Comparison of ENCODE assay signal across 8 cellular contexts in the genomic region with DNA sequence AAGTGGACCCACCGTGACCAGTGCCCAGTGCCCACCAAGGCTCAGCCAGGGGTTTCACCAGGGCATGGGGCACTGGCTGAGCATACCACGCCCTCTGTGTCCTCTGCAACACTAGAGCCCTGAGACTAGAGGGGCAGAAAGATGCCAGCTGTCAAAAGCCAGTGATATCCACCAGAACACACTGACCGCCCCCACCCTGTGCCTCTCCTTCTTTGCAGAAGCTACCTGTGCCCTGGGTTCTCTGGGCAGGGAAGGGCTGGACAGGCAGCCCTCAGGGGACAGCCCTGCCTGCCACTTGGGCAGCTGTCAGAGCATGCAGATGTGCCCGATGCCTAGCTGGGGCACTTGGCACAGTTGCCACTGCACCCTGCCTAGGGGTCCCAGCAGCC. TPM values are rescaled to one million over a fixed set of nuclear protein-coding genes. Genes with fewer than 3 reads are reported as not detected.
DNase-seq lines count a peak whose midpoint lies in the region; ATAC-seq lines count a peak whose summit lies in the region.

No MANE protein-coding gene starts in this region.

- no peak overlapping the region for H3K4me2 ChIP-seq in mesendoderm (ENCODE audit: low read length)

- no peak overlapping the region for H2BK120ac ChIP-seq in mesendoderm (ENCODE audit: low read depth, low read length)

- H4K8ac ChIP-seq in mesendoderm (ENCODE audit: low read depth, low read length), result no peak overlapping the region

- no peak for DNase-seq in activated naive CD4-positive, alpha-beta T cell (lab: John Stamatoyannopoulos, UW)
- DNase-seq in central memory CD8-positive, alpha-beta T cell (ENCODE audit: low spot score in 2 of 2), result no peak
- DNase-seq in mesendoderm (no peak), NCI-H2196 treated with DMSO at 0.1 percent for 48 hours (lab: John Stamatoyannopoulos, UW; ENCODE audit: unreplicated experiment) (no peak), glomerular visceral epithelial cell (ENCODE audit: extremely low spot score) (no peak)

- H3K4me3 ChIP-seq in mesendoderm (ENCODE audit: low read length) (no peak overlapping the region), urinary bladder (ENCODE audit: low read depth, low read length) (peak overlapping the region; percentile 78)

- H3K36me3 Mint-ChIP-seq in activated naive CD4-positive, alpha-beta T cell treated with anti-CD3 and anti-CD28 coated beads, Interleukin-2, amount 50 U/mL, for 24 hours, result peaks cover 26% of the 10 kb centered on the region
- peaks cover 21% of the 10 kb centered on the region for H3K36me3 Mint-ChIP-seq in central memory CD8-positive, alpha-beta T cell (ENCODE audit: insufficient read depth)

- WGBS in mesendoderm (ENCODE audit: extremely low coverage, insufficient coverage, low lambda C conversion rate), result no CpG with 5 or more reads among the region's 4 CpGs
- WGBS in urinary bladder, result 33% methylated on average over 4 of the region's 4 CpGs

- peak overlapping the region; percentile 79 for H3K56ac ChIP-seq in mesendoderm (ENCODE audit: low read length)

- H4K5ac ChIP-seq in mesendoderm (ENCODE audit: low read length), result no peak overlapping the region

- H2BK5ac ChIP-seq in mesendoderm (ENCODE audit: low read length), result no peak overlapping the region

- H2BK15ac ChIP-seq in mesendoderm (replicated peaks; ENCODE audit: low read depth), result no peak overlapping the region

- H3K36me3 ChIP-seq in mesendoderm (ENCODE audit: control insufficient read depth, insufficient read depth, low read length) (no peaks in the 10 kb centered on the region), urinary bladder (ENCODE audit: insufficient read depth) (no peaks in the 10 kb centered on the region)

- H3K27me3 ChIP-seq in mesendoderm (ENCODE audit: insufficient read depth, low read length, poor library complexity), result no peaks in the 10 kb centered on the region

- no peak for ATAC-seq in central memory CD8-positive, alpha-beta T cell (replicated peaks; ENCODE audit: extremely low read depth, poor library complexity, severe bottlenecking)
- no peak for ATAC-seq in GM18511 (IDR thresholded peaks at IDR 0.05; ENCODE audit: unreplicated experiment)

- H3K27ac Mint-ChIP-seq in activated naive CD4-positive, alpha-beta T cell treated with anti-CD3 and anti-CD28 coated beads, Interleukin-2, amount 50 U/mL, for 24 hours, result peak overlapping the region; percentile 62
- H3K27ac Mint-ChIP-seq in central memory CD8-positive, alpha-beta T cell (ENCODE audit: low read depth), result peak overlapping the region; percentile 77

- H3K4me3 Mint-ChIP-seq in activated naive CD4-positive, alpha-beta T cell treated with anti-CD3 and anti-CD28 coated beads, Interleukin-2, amount 50 U/mL, for 24 hours, result peak overlapping the region; percentile 95
- peak overlapping the region; percentile 89 for H3K4me3 Mint-ChIP-seq in central memory CD8-positive, alpha-beta T cell

- H2AK5ac ChIP-seq in mesendoderm (ENCODE audit: low read length), result no peak overlapping the region

- no peaks in the 10 kb centered on the region for H3K27me3 Mint-ChIP-seq in activated naive CD4-positive, alpha-beta T cell treated with anti-CD3 and anti-CD28 coated beads, Interleukin-2, amount 50 U/mL, for 24 hours
- no peaks in the 10 kb centered on the region for H3K27me3 Mint-ChIP-seq in central memory CD8-positive, alpha-beta T cell

- H3K79me2 ChIP-seq in mesendoderm (ENCODE audit: control insufficient read depth, insufficient read depth, low read length), result no peaks in the 10 kb centered on the region

- H3K23ac ChIP-seq in mesendoderm (ENCODE audit: low read length), result no peak overlapping the region

- H3K9me3 Mint-ChIP-seq in activated naive CD4-positive, alpha-beta T cell treated with anti-CD3 and anti-CD28 coated beads, Interleukin-2, amount 50 U/mL, for 24 hours, result no peaks in the 10 kb centered on the region
- H3K9me3 Mint-ChIP-seq in central memory CD8-positive, alpha-beta T cell, result no peaks in the 10 kb centered on the region

- peaks cover 65% of the 10 kb centered on the region for H3K4me1 Mint-ChIP-seq in activated naive CD4-positive, alpha-beta T cell treated with anti-CD3 and anti-CD28 coated beads, Interleukin-2, amount 50 U/mL, for 24 hours
- peaks cover 65% of the 10 kb centered on the region for H3K4me1 Mint-ChIP-seq in central memory CD8-positive, alpha-beta T cell

- no peaks in the 10 kb centered on the region for H3K79me1 ChIP-seq in mesendoderm (ENCODE audit: low read length)

- H3K4me1 ChIP-seq in mesendoderm (ENCODE audit: control insufficient read depth, low read depth, low read length) (no peaks in the 10 kb centered on the region), urinary bladder (ENCODE audit: insufficient read depth) (no peaks in the 10 kb centered on the region)

- H3K27ac ChIP-seq in mesendoderm (ENCODE audit: low read depth, low read length) (no peak overlapping the region), urinary bladder (ENCODE audit: low read depth) (peak overlapping the region; percentile 96)

- H3K18ac ChIP-seq in mesendoderm (ENCODE audit: low read length), result no peak overlapping the region

- no peak overlapping the region for H3K4ac ChIP-seq in mesendoderm (ENCODE audit: low read depth, low read length)

- H3K9ac ChIP-seq in mesendoderm (ENCODE audit: low read length), result no peak overlapping the region

RNA-seq across cellular contexts. Expression of a gene that starts 0.5 kb away (rescaled TPM):
- 0.01 TPM for polyA plus RNA-seq in mesendoderm (2013, experiment 1 of 2)
- 0.07 TPM for polyA plus RNA-seq in mesendoderm (2013, experiment 2 of 2)
- total RNA-seq in urinary bladder, result 24.9 TPM
- polyA plus RNA-seq in urinary bladder, result 59.6 TPM

RNA-seq across cellular contexts. Expression of a gene that starts 53.2 kb away (rescaled TPM):
- 0.29 TPM for polyA plus RNA-seq in mesendoderm (2013, experiment 1 of 2)
- polyA plus RNA-seq in mesendoderm (2013, experiment 2 of 2), result 0.25 TPM
- total RNA-seq in urinary bladder, result 0.26 TPM
- 0.11 TPM for polyA plus RNA-seq in urinary bladder
